1 cellular context compared by ENCODE assay signal in genomic region chr2:203327582-203327917, GRCh38.
TF ChIP-seq lines count a peak whose summit lies in the region.

No MANE protein-coding gene starts in this region.

TF ChIP-seq in HepG2, 621 proteins besides CTCF, POLR2A, EP300 and RAD21 (continued from another document and continues in another):
- no peak for TF ChIP-seq PCBP2 (optimal IDR thresholded peaks at IDR 0.05; ENCODE audit: low read depth, low read length, poor library complexity, severe bottlenecking)
- no peak for TF ChIP-seq ZNF605 (CRISPR knock-in tag; IDR thresholded peaks at IDR 0.05)
- TF ChIP-seq BCL3 (CRISPR knock-in tag; IDR thresholded peaks at IDR 0.05): no peak
- no peak for TF ChIP-seq ZNF281 (CRISPR knock-in tag; IDR thresholded peaks at IDR 0.05; ENCODE audit: borderline replicate concordance)
- peak; percentile 72; the same call in 1 of the 2 replicates for TF ChIP-seq GFI1 (CRISPR knock-in tag; IDR thresholded peaks at IDR 0.05; ENCODE audit: borderline replicate concordance)
- TF ChIP-seq PPARG (CRISPR knock-in tag; conservative IDR thresholded peaks at IDR 0.05): no peak
- TF ChIP-seq HOXA5 (CRISPR knock-in tag; IDR thresholded peaks at IDR 0.05): no peak
- no peak for TF ChIP-seq SMAD3 (CRISPR knock-in tag; IDR thresholded peaks at IDR 0.05)
- TF ChIP-seq MNT (IDR thresholded peaks at IDR 0.05): no peak
- TF ChIP-seq MXD4 (CRISPR knock-in tag; IDR thresholded peaks at IDR 0.05): no peak
- 0 out of 2 replicates have a peak, but pooled peaks have one; percentile 11 for TF ChIP-seq BRCA1 (CRISPR knock-in tag; IDR thresholded peaks at IDR 0.05)
- TF ChIP-seq ZNF496 (CRISPR knock-in tag; IDR thresholded peaks at IDR 0.05; ENCODE audit: insufficient replicate concordance): no peak
- TF ChIP-seq ZUFSP (CRISPR knock-in tag; IDR thresholded peaks at IDR 0.05; ENCODE audit: borderline replicate concordance): no peak
- TF ChIP-seq GMEB1 (CRISPR knock-in tag; IDR thresholded peaks at IDR 0.05; ENCODE audit: borderline replicate concordance): no peak
- TF ChIP-seq ZMAT3 (CRISPR knock-in tag; conservative IDR thresholded peaks at IDR 0.05): no peak
- TF ChIP-seq ZFY (CRISPR knock-in tag; IDR thresholded peaks at IDR 0.05): no peak
- no peak for TF ChIP-seq ZNF790 (CRISPR knock-in tag; IDR thresholded peaks at IDR 0.05; ENCODE audit: borderline replicate concordance)
- no peak for TF ChIP-seq DBP (CRISPR knock-in tag; IDR thresholded peaks at IDR 0.05; ENCODE audit: not compliant biosample characterization)
- TF ChIP-seq NFIB (CRISPR knock-in tag; IDR thresholded peaks at IDR 0.05; ENCODE audit: borderline replicate concordance): no peak
- no peak for TF ChIP-seq SNAPC2 (CRISPR knock-in tag; IDR thresholded peaks at IDR 0.05)
- TF ChIP-seq USF2 (IDR thresholded peaks at IDR 0.05; ENCODE audit: low read depth, low read length): no peak
- TF ChIP-seq USF2 (CRISPR knock-in tag; IDR thresholded peaks at IDR 0.05; ENCODE audit: borderline replicate concordance): no peak
- TF ChIP-seq TBX3 (IDR thresholded peaks at IDR 0.05; ENCODE audit: borderline replicate concordance): no peak
- no peak for TF ChIP-seq ZKSCAN8 (CRISPR knock-in tag; IDR thresholded peaks at IDR 0.05; ENCODE audit: borderline replicate concordance)
- TF ChIP-seq PLRG1 (conservative IDR thresholded peaks at IDR 0.05): no peak
- no peak for TF ChIP-seq ZNF687 (CRISPR knock-in tag; IDR thresholded peaks at IDR 0.05)
- no peak for TF ChIP-seq ZKSCAN1 (IDR thresholded peaks at IDR 0.05; ENCODE audit: low read length)
- no peak for TF ChIP-seq NPAS2 (CRISPR knock-in tag; IDR thresholded peaks at IDR 0.05; ENCODE audit: borderline replicate concordance)
- no peak for TF ChIP-seq ZNF598 (CRISPR knock-in tag; IDR thresholded peaks at IDR 0.05; ENCODE audit: borderline replicate concordance)
- no peak for TF ChIP-seq ELK4 (CRISPR knock-in tag; IDR thresholded peaks at IDR 0.05; ENCODE audit: borderline replicate concordance)
- no peak for TF ChIP-seq LBX2 (CRISPR knock-in tag; IDR thresholded peaks at IDR 0.05; ENCODE audit: borderline replicate concordance)
- no peak for TF ChIP-seq TAF1 (CRISPR knock-in tag; IDR thresholded peaks at IDR 0.05)
- no peak for TF ChIP-seq ZFP37 (CRISPR knock-in tag; IDR thresholded peaks at IDR 0.05; ENCODE audit: borderline replicate concordance)
- TF ChIP-seq ZNF547 (CRISPR knock-in tag; IDR thresholded peaks at IDR 0.05): no peak
- TF ChIP-seq SMAD9 (CRISPR knock-in tag; IDR thresholded peaks at IDR 0.05): no peak
- TF ChIP-seq ISX (CRISPR knock-in tag; conservative IDR thresholded peaks at IDR 0.05): no peak
- peak; percentile 17; the same call in 1 of the 2 replicates for TF ChIP-seq ZNF749 (CRISPR knock-in tag; IDR thresholded peaks at IDR 0.05; ENCODE audit: borderline replicate concordance)
- no peak for TF ChIP-seq ZNF672 (CRISPR knock-in tag; IDR thresholded peaks at IDR 0.05)
- no peak for TF ChIP-seq ZMYM4 (CRISPR knock-in tag; IDR thresholded peaks at IDR 0.05)
- no peak for TF ChIP-seq HES4 (CRISPR knock-in tag; IDR thresholded peaks at IDR 0.05; ENCODE audit: borderline replicate concordance)
- TF ChIP-seq BRF2 (CRISPR knock-in tag; IDR thresholded peaks at IDR 0.05): no peak
- no peak for TF ChIP-seq ZNF24 (IDR thresholded peaks at IDR 0.05)
